Comparison of ENCODE assay signal across 2 cellular contexts in genomic region chr15:40647523-40647922, GRCh38.
TF ChIP-seq lines count a peak whose summit lies in the region.

No MANE protein-coding gene starts in this region.

TF ChIP-seq in HepG2, 621 proteins besides CTCF, POLR2A, EP300 and RAD21:
- TF ChIP-seq MAFF (IDR thresholded peaks at IDR 0.05; ENCODE audit: low read depth, low read length) (peak; percentile 99), ZNF451 (CRISPR knock-in tag; IDR thresholded peaks at IDR 0.05) (no peak), MAFK (conservative IDR thresholded peaks at IDR 0.05 in 1 of 2, IDR thresholded peaks at IDR 0.05 in 1 of 2; ENCODE audit: low read length in 2 of 2) (peak; percentile 99)

TF ChIP-seq in WTC11, 78 proteins besides CTCF, POLR2A, EP300 and RAD21:
- TF ChIP-seq ZNF263 (CRISPR knock-in tag; IDR thresholded peaks at IDR 0.05; ENCODE audit: low read depth), result no peak
- no peak for TF ChIP-seq ARID4B (CRISPR knock-in tag; IDR thresholded peaks at IDR 0.05; ENCODE audit: borderline replicate concordance)
- TF ChIP-seq JAZF1 (CRISPR knock-in tag; IDR thresholded peaks at IDR 0.05), result no peak
- no peak for TF ChIP-seq ATF1 (CRISPR knock-in tag; IDR thresholded peaks at IDR 0.05)
- no peak for TF ChIP-seq NR2C2 (CRISPR knock-in tag; IDR thresholded peaks at IDR 0.05)
